37 cellular contexts compared by ENCODE assay signal in the genomic region with DNA sequence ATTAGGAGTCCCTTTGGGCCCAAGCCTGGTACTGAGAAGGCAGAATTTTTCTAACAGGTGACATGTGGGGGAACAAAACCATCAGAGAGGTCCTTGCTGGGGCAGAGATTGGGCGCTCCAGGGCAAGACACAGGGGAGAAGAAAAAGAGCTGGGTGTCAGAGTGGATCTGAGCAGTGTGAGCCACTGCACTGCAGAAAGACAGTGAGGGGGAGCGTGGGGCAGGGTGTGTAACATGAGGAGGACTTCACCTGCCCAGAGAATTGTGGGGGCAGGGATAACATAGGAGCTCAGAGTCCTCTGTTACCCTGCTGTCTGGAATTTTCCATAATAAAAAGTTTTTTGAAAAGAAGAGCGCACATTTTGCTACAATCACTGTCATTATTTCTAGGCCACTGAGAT. TPM values are rescaled to one million over a fixed set of nuclear protein-coding genes. Genes with fewer than 3 reads are reported as not detected.
"Had no signal": no experiment of that assay in that cellular context is flagged by ENCODE, and none has a peak within 500 bp of the region (broad histone marks: within the 10 kb centered on the region; RNA-seq: fewer than 3 reads in every experiment).

No MANE protein-coding gene starts in this region.

- H2AFZ ChIP-seq: PC-9 had no signal

- H3K4me1 Mint-ChIP-seq: activated B cell treated with CpG ODN at 0.5 μM for 24 hours; activated naive CD8-positive, alpha-beta T cell treated with anti-CD3 and anti-CD28 coated beads, Interleukin-2, amount 50 U/mL, for 24 hours; central memory CD8-positive, alpha-beta T cell had no signal

- H3K27ac ChIP-seq: brain microvascular endothelial cell, PC-9, RWPE1, VCaP had no signal

- H3K27ac Mint-ChIP-seq: activated B cell treated with CpG ODN at 0.5 μM for 24 hours; activated naive CD8-positive, alpha-beta T cell; activated naive CD8-positive, alpha-beta T cell treated with anti-CD3 and anti-CD28 coated beads, Interleukin-2, amount 50 U/mL, for 24 hours; activated T-cell treated with anti-CD3 and anti-CD28 coated beads, Interleukin-2, amount 50 U/mL, for 24 hours; activated T-helper 2 cell treated with anti-CD3 and anti-CD28 coated beads, Interferon-gamma antibody, Interleukin-2, Interleukin-4, amounts not matched to agents 10 μg/mL and 5 μg/mL and 100 μg/mL, durations not matched to agents 14 hours and 24 hours and 36 hours had no signal

- H3K36me3 Mint-ChIP-seq: activated naive CD8-positive, alpha-beta T cell had no signal

- H3K36me3 ChIP-seq: brain microvascular endothelial cell had no signal

- H3K4me3 ChIP-seq: K562, PC-9 had no signal

- ATAC-seq: activated CD8-positive, alpha-beta T cell treated with anti-CD3 and anti-CD28 coated beads, Interleukin-2, amount 10 ng/mL, durations not matched to agents 7 days and 5 days; activated naive CD8-positive, alpha-beta T cell treated with anti-CD3 and anti-CD28 coated beads, Interleukin-2, amount 50 U/mL, for 24 hours; K562; Right ventricle myocardium inferior; SK-N-SH treated with all-trans-retinoic acid at 6 μM for 48 hours had no signal

- DNase-seq: activated B cell treated with CpG ODN at 0.5 μM for 24 hours; activated CD4-positive, alpha-beta T cell treated with anti-CD3 and anti-CD28 coated beads for 1 hour; activated CD4-positive, alpha-beta T cell treated with anti-CD3 and anti-CD28 coated beads for 48 hours; activated CD8-positive, alpha-beta T cell treated with anti-CD3 and anti-CD28 coated beads, Interleukin-2, amount 10 ng/mL, durations not matched to agents 7 days and 5 days; activated gamma-delta T cell; activated naive CD4-positive, alpha-beta T cell treated with Interleukin-2 at 50 U/mL for 16 hours; activated naive CD8-positive, alpha-beta T cell treated with anti-CD3 and anti-CD28 coated beads, Interleukin-2, amount 50 U/mL, for 24 hours; activated T-cell treated with anti-CD3 and anti-CD28 coated beads, Interleukin-2, amount 50 U/mL, for 24 hours; anterior cingulate cortex; brain microvascular endothelial cell; NCI-H1092 treated with DMSO at 0.1 percent for 48 hours; NCI-H1417; NCI-H146; NCI-H187; NCI-H2081; NCI-H2171 treated with DMSO at 0.1 percent for 48 hours; NCI-H2227 treated with DMSO at 0.1 percent for 48 hours; NCI-H446; NCI-H524 treated with DMSO at 0.1 percent for 48 hours; PC-9; SIG-M5; T-helper 1 cell; T-helper 2 cell; T-helper 9 cell had no signal

- H3K4me2 ChIP-seq: PC-9 had no signal

- FAIRE-seq: K562, RCC 7860 had no signal

- H3K9me3 Mint-ChIP-seq: activated B cell treated with CpG ODN at 0.5 μM for 24 hours; activated naive CD8-positive, alpha-beta T cell treated with anti-CD3 and anti-CD28 coated beads, Interleukin-2, amount 50 U/mL, for 24 hours; activated T-cell treated with anti-CD3 and anti-CD28 coated beads, Interleukin-2, amount 50 U/mL, for 24 hours; activated T-helper 2 cell treated with anti-CD3 and anti-CD28 coated beads, Interferon-gamma antibody, Interleukin-2, Interleukin-4, amounts not matched to agents 10 μg/mL and 5 μg/mL and 100 μg/mL, durations not matched to agents 14 hours and 24 hours and 36 hours; central memory CD8-positive, alpha-beta T cell had no signal

- H3K4me3 Mint-ChIP-seq: activated B cell treated with CpG ODN at 0.5 μM for 24 hours; activated CD8-positive, alpha-beta T cell treated with anti-CD3 and anti-CD28 coated beads, Interleukin-2, amount 10 ng/mL, durations not matched to agents 7 days and 5 days; activated naive CD8-positive, alpha-beta T cell; activated naive CD8-positive, alpha-beta T cell treated with anti-CD3 and anti-CD28 coated beads, Interleukin-2, amount 50 U/mL, for 24 hours; activated T-cell treated with anti-CD3 and anti-CD28 coated beads, Interleukin-2, amount 50 U/mL, for 24 hours; central memory CD8-positive, alpha-beta T cell had no signal

RNA-seq across cellular contexts. Expression of a gene that starts 25.5 kb away (rescaled TPM):
- total RNA-seq: activated B cell treated with CpG ODN at 0.5 μM for 24 hours, chondrocyte, M059J, OCI-LY7, PC-9, SK-MEL-5 had no signal
